ENCODE assay signal across 11 cellular contexts in genomic region chr12:27246774-27247173, GRCh38. TPM values are rescaled to one million over a fixed set of nuclear protein-coding genes. Genes with fewer than 3 reads are reported as not detected.
DNase-seq lines count a peak whose midpoint lies in the region; ATAC-seq and TF ChIP-seq lines count a peak whose summit lies in the region.
"Had no signal": no experiment of that assay in that cellular context is flagged by ENCODE, and none has a peak within 500 bp of the region (broad histone marks: within the 10 kb centered on the region; RNA-seq: fewer than 3 reads in every experiment).

No MANE protein-coding gene starts in this region.

- H3K4me1 ChIP-seq in subcutaneous abdominal adipose tissue (ENCODE audit: control insufficient read depth in 5 of 5, insufficient read depth in 5 of 5, low read length in 5 of 5) = peaks cover 0 to 50% (median 34%) of the 10 kb centered on the region in 5 donors
- H3K4me1 ChIP-seq in thyroid gland = peaks cover 10 to 13% of the 10 kb centered on the region in 2 donors

- peaks cover 13% of the 10 kb centered on the region for H3K36me3 Mint-ChIP-seq in activated naive CD8-positive, alpha-beta T cell
- H3K36me3 Mint-ChIP-seq in activated naive CD8-positive, alpha-beta T cell treated with anti-CD3 and anti-CD28 coated beads, Interleukin-2, amount 50 U/mL, for 24 hours (ENCODE audit: low read depth) = peaks cover 4% of the 10 kb centered on the region
- peaks cover 14% of the 10 kb centered on the region for H3K36me3 Mint-ChIP-seq in activated T-helper 1 cell treated with anti-CD3 and anti-CD28 coated beads, Interleukin-12 subunit alpha, Interleukin-12 subunit beta, Interleukin-2, Interleukin-4 antibody, amounts not matched to agents 30 ng/mL and 10 ng/mL and 1 ng/mL, durations not matched to agents 14 hours and 24 hours and 36 hours (ENCODE audit: low read depth)
- H3K36me3 Mint-ChIP-seq in glutamatergic neuron (ENCODE audit: unreplicated experiment) = no peaks in the 10 kb centered on the region

- H3K9ac ChIP-seq in subcutaneous abdominal adipose tissue (ENCODE audit: low read length in 5 of 5) = peak overlapping the region in 4 of 5 donors; percentile 22 to 99 (median 66)

- no peaks in the 10 kb centered on the region for H3K9me3 ChIP-seq in subcutaneous abdominal adipose tissue (ENCODE audit: control insufficient read depth in 5 of 5, low read length in 5 of 5)
- no peaks in the 10 kb centered on the region for H3K9me3 ChIP-seq in thyroid gland

- intact Hi-C loops in activated T-helper 1 cell treated with anti-CD3 and anti-CD28 coated beads, Interleukin-12 subunit alpha, Interleukin-12 subunit beta, Interleukin-2, Interleukin-4 antibody, amounts not matched to agents 30 ng/mL and 10 ng/mL and 1 ng/mL, durations not matched to agents 14 hours and 24 hours and 36 hours (cut with micrococcal nuclease) = loop anchor here (10.0 kb wide), 2 partner anchors 412 to 1992 kb away; partner anchors contain the start of genes ITPR2 and KRAS
- intact Hi-C loops in thyroid gland (cut with DNase I) = loop anchor here (10.0 kb wide), 1 partner anchor 48 kb away; no protein-coding TSS in a partner anchor

- no peak for DNase-seq in activated naive CD8-positive, alpha-beta T cell treated with anti-CD3 and anti-CD28 coated beads, Interleukin-2, amount 50 U/mL, for 24 hours
- DNase-seq in activated T-helper 1 cell treated with anti-CD3 and anti-CD28 coated beads, Interleukin-12 subunit alpha, Interleukin-12 subunit beta, Interleukin-2, Interleukin-4 antibody, amounts not matched to agents 30 ng/mL and 10 ng/mL and 1 ng/mL, durations not matched to agents 14 hours and 24 hours and 36 hours (ENCODE audit: low spot score) = no peak
- DNase-seq in glutamatergic neuron (no peak), thyroid gland (no peak)
- DNase-seq: dermis blood vessel endothelial cell, Karpas-422, NCI-H526 had no signal

- H3K4me3 ChIP-seq in subcutaneous abdominal adipose tissue (ENCODE audit: low read depth in 1 of 5, low read length in 5 of 5) (peak overlapping the region; percentile 40 to 97 (median 92)), thyroid gland (replicated peaks in 1 of 3) (no peak overlapping the region)

- no peaks in the 10 kb centered on the region for H3K9me3 Mint-ChIP-seq in activated naive CD8-positive, alpha-beta T cell (ENCODE audit: low read depth)
- H3K9me3 Mint-ChIP-seq in activated naive CD8-positive, alpha-beta T cell treated with anti-CD3 and anti-CD28 coated beads, Interleukin-2, amount 50 U/mL, for 24 hours = peaks cover 5% of the 10 kb centered on the region
- H3K9me3 Mint-ChIP-seq in activated T-helper 1 cell treated with anti-CD3 and anti-CD28 coated beads, Interleukin-12 subunit alpha, Interleukin-12 subunit beta, Interleukin-2, Interleukin-4 antibody, amounts not matched to agents 30 ng/mL and 10 ng/mL and 1 ng/mL, durations not matched to agents 14 hours and 24 hours and 36 hours = peaks cover 3% of the 10 kb centered on the region
- H3K9me3 Mint-ChIP-seq in glutamatergic neuron (ENCODE audit: unreplicated experiment) = peaks cover 4% of the 10 kb centered on the region

- H3K27me3 ChIP-seq in subcutaneous abdominal adipose tissue (ENCODE audit: control insufficient read depth in 5 of 5, insufficient read depth in 4 of 5, low read length in 5 of 5) = no peaks in the 10 kb centered on the region
- no peaks in the 10 kb centered on the region for H3K27me3 ChIP-seq in thyroid gland

- peak overlapping the region; percentile 5 for H3K27ac Mint-ChIP-seq in activated naive CD8-positive, alpha-beta T cell
- H3K27ac Mint-ChIP-seq in activated naive CD8-positive, alpha-beta T cell treated with anti-CD3 and anti-CD28 coated beads, Interleukin-2, amount 50 U/mL, for 24 hours = no peak overlapping the region
- H3K27ac Mint-ChIP-seq in activated T-helper 1 cell treated with anti-CD3 and anti-CD28 coated beads, Interleukin-12 subunit alpha, Interleukin-12 subunit beta, Interleukin-2, Interleukin-4 antibody, amounts not matched to agents 30 ng/mL and 10 ng/mL and 1 ng/mL, durations not matched to agents 14 hours and 24 hours and 36 hours = no peak overlapping the region
- H3K27ac Mint-ChIP-seq in glutamatergic neuron (ENCODE audit: unreplicated experiment) = no peak overlapping the region

- no peak for TF ChIP-seq CTCF in glutamatergic neuron (IDR thresholded peaks at IDR 0.05; ENCODE audit: partially characterized antibody, unreplicated experiment)
- TF ChIP-seq CTCF in thyroid gland (IDR thresholded peaks at IDR 0.05) = no peak

- H3K36me3 ChIP-seq in subcutaneous abdominal adipose tissue (ENCODE audit: control insufficient read depth in 5 of 5, insufficient read depth in 5 of 5, low read length in 5 of 5) (no peaks in the 10 kb centered on the region), thyroid gland (no peaks in the 10 kb centered on the region)

- no peak for ATAC-seq in activated naive CD8-positive, alpha-beta T cell treated with anti-CD3 and anti-CD28 coated beads, Interleukin-2, amount 50 U/mL, for 24 hours
- ATAC-seq in HG03469 (IDR thresholded peaks at IDR 0.05; ENCODE audit: unreplicated experiment) (no peak), HG02571 (IDR thresholded peaks at IDR 0.05; ENCODE audit: unreplicated experiment) (no peak)

- no peaks in the 10 kb centered on the region for H3K27me3 Mint-ChIP-seq in activated naive CD8-positive, alpha-beta T cell
- H3K27me3 Mint-ChIP-seq in activated naive CD8-positive, alpha-beta T cell treated with anti-CD3 and anti-CD28 coated beads, Interleukin-2, amount 50 U/mL, for 24 hours = no peaks in the 10 kb centered on the region
- H3K27me3 Mint-ChIP-seq in activated T-helper 1 cell treated with anti-CD3 and anti-CD28 coated beads, Interleukin-12 subunit alpha, Interleukin-12 subunit beta, Interleukin-2, Interleukin-4 antibody, amounts not matched to agents 30 ng/mL and 10 ng/mL and 1 ng/mL, durations not matched to agents 14 hours and 24 hours and 36 hours (ENCODE audit: insufficient read depth) = no peaks in the 10 kb centered on the region
- H3K27me3 Mint-ChIP-seq in glutamatergic neuron (ENCODE audit: unreplicated experiment) = peaks cover 7% of the 10 kb centered on the region

- no peak for TF ChIP-seq POLR2A in thyroid gland (IDR thresholded peaks at IDR 0.05)

- H3K27ac ChIP-seq in subcutaneous abdominal adipose tissue (ENCODE audit: low read depth, low read length) = peak overlapping the region; percentile 98
- H3K27ac ChIP-seq in thyroid gland = no peak overlapping the region

- peaks cover 53% of the 10 kb centered on the region for H3K4me1 Mint-ChIP-seq in activated naive CD8-positive, alpha-beta T cell (ENCODE audit: low read depth)
- peaks cover 36% of the 10 kb centered on the region for H3K4me1 Mint-ChIP-seq in activated naive CD8-positive, alpha-beta T cell treated with anti-CD3 and anti-CD28 coated beads, Interleukin-2, amount 50 U/mL, for 24 hours
- H3K4me1 Mint-ChIP-seq in activated T-helper 1 cell treated with anti-CD3 and anti-CD28 coated beads, Interleukin-12 subunit alpha, Interleukin-12 subunit beta, Interleukin-2, Interleukin-4 antibody, amounts not matched to agents 30 ng/mL and 10 ng/mL and 1 ng/mL, durations not matched to agents 14 hours and 24 hours and 36 hours (ENCODE audit: low read depth) = peaks cover 52% of the 10 kb centered on the region
- peaks cover 14% of the 10 kb centered on the region for H3K4me1 Mint-ChIP-seq in glutamatergic neuron (ENCODE audit: low read depth, unreplicated experiment)

- peak overlapping the region; percentile 38 for H3K4me3 Mint-ChIP-seq in activated naive CD8-positive, alpha-beta T cell
- no peak overlapping the region for H3K4me3 Mint-ChIP-seq in activated naive CD8-positive, alpha-beta T cell treated with anti-CD3 and anti-CD28 coated beads, Interleukin-2, amount 50 U/mL, for 24 hours
- H3K4me3 Mint-ChIP-seq in activated T-helper 1 cell treated with anti-CD3 and anti-CD28 coated beads, Interleukin-12 subunit alpha, Interleukin-12 subunit beta, Interleukin-2, Interleukin-4 antibody, amounts not matched to agents 30 ng/mL and 10 ng/mL and 1 ng/mL, durations not matched to agents 14 hours and 24 hours and 36 hours = peak overlapping the region; percentile 32
- H3K4me3 Mint-ChIP-seq in glutamatergic neuron (ENCODE audit: unreplicated experiment) = peak overlapping the region; percentile 51

- 90 to 92% methylated on average over 5 of the region's 5 CpGs for WGBS in thyroid gland, 2 donors

RNA-seq across cellular contexts. Expression of gene STK38L, which starts 2.7 kb away (rescaled TPM):
- total RNA-seq in activated T-helper 1 cell treated with anti-CD3 and anti-CD28 coated beads, Interleukin-12 subunit alpha, Interleukin-12 subunit beta, Interleukin-2, Interleukin-4 antibody, amounts not matched to agents 30 ng/mL and 10 ng/mL and 1 ng/mL, durations not matched to agents 14 hours and 24 hours and 36 hours = 20.5 and 23.3 TPM in 2 replicates
- total RNA-seq in glutamatergic neuron (ENCODE audit: unreplicated experiment) (31.4 TPM), thyroid gland (10 to 100 TPM; 20.1 to 42.2 (median 27.0) TPM)

Comparison
In these comparisons a context has a peak if more than half of its experiments do, and no peak if none do; other contexts are left out.
1. H3K4me3 ChIP-seq: peak in subcutaneous abdominal adipose tissue (5 of 5); none in thyroid gland (0 of 3).